Comparison of ENCODE assay signal across 1 cellular context in the genomic region with DNA sequence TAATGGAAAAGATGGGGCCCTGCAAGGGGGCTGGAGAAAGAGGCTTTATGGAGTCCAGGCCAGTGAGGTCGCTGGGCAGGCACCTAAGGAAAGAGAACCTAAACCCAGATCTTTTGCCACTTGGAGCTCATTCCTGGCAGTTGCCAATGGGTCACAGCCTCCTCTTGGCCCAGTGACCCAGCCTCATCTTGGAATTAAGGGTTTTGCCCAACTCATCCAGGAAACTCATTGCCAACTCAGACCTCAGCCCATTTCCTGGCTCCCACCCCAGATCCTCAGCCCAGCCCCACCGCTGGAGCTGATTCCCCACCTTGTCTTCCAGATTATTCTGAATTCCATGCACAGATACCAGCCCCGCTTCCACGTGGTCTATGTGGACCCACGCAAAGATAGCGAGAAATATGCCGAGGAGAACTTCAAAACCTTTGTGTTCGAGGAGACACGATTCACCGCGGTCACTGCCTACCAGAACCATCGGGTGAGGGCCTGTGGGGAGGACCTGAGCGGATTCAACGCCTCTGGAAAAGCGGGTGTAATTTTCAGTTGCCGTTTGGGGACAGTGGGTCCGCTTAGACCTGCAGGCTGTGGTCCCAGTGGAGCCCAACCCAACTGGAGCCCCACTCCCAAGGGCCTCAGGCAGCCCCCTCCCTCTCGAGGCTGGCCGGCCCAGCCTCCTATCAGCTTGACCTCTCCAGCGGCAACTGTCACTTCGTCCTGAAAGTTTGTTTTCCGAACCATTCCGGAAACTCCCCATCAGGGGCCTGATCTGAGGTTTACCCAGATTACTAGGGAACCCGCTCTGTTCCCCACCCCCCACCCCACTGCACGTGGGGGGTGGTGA.
TF ChIP-seq lines count a peak whose summit lies in the region.

No MANE protein-coding gene starts in this region.

TF ChIP-seq in IMR-90, 13 proteins besides CTCF, POLR2A, EP300 and RAD21:
- TF ChIP-seq SMC3 (IDR thresholded peaks at IDR 0.05; ENCODE audit: low read depth, low read length) (no peak), CEBPB (IDR thresholded peaks at IDR 0.05; ENCODE audit: low read depth, low read length) (no peak), FOS (IDR thresholded peaks at IDR 0.05; ENCODE audit: low read depth, low read length) (no peak), CHD1 (IDR thresholded peaks at IDR 0.05; ENCODE audit: low read depth, low read length) (no peak), MAFK (IDR thresholded peaks at IDR 0.05; ENCODE audit: low read depth, low read length) (no peak)
- TF ChIP-seq, protein P1, sequence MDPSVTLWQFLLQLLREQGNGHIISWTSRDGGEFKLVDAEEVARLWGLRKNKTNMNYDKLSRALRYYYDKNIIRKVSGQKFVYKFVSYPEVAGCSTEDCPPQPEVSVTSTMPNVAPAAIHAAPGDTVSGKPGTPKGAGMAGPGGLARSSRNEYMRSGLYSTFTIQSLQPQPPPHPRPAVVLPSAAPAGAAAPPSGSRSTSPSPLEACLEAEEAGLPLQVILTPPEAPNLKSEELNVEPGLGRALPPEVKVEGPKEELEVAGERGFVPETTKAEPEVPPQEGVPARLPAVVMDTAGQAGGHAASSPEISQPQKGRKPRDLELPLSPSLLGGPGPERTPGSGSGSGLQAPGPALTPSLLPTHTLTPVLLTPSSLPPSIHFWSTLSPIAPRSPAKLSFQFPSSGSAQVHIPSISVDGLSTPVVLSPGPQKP (IDR thresholded peaks at IDR 0.05; ENCODE audit: borderline replicate concordance, low read depth, low read length) = no peak
TF ChIP-seq in IMR-90: peak in this region for 0.
